Comparison of ENCODE assay signal across 22 cellular contexts in the genomic region with DNA sequence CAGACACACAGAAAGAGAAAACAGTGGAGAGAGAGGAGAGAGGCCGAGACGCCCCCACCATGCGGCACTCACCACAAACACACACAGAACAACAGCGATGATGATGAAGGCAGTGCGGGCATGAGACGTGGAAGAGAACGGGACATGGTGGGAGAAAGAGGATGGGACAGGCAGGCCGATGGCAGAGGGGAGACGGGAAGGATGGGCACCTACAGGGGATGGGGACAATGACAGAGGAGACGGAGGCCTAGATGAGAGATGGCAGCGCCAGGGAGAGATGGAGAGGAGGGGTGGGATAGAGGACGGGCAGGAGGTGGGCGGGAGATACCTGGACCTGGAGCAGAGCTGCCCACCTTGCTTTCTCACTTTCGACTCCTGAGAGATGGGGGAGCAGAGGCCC. TPM values are rescaled to one million over a fixed set of nuclear protein-coding genes. Genes with fewer than 3 reads are reported as not detected.
DNase-seq lines count a peak whose midpoint lies in the region; ATAC-seq, FAIRE-seq and TF ChIP-seq lines count a peak whose summit lies in the region.
"Had no signal": no experiment of that assay in that cellular context is flagged by ENCODE, and none has a peak within 500 bp of the region (broad histone marks: within the 10 kb centered on the region; RNA-seq: fewer than 3 reads in every experiment).

No MANE protein-coding gene starts in this region.

- H3K4me2 ChIP-seq in PC-9, result no peak overlapping the region
- H3K4me2 ChIP-seq: BLaER1, GM23338 had no signal

- no peak overlapping the region for H3K9ac ChIP-seq in kidney (ENCODE audit: low read length in 2 of 2)
- H3K9ac ChIP-seq: BLaER1 had no signal

- H3K27me3 ChIP-seq in brain microvascular endothelial cell (replicated peaks), result no peaks in the 10 kb centered on the region
- peaks cover 33% of the 10 kb centered on the region for H3K27me3 ChIP-seq in PC-9 (ENCODE audit: insufficient read depth, low read depth)
- H3K27me3 ChIP-seq: BLaER1 had no signal

- POLR2A ChIA-PET in PC-9 (lab: Charles Lee; ENCODE audit: unreplicated experiment), result no interaction called here

- FAIRE-seq in kidney (lab: Jason Lieb, UNC), result no peak
- FAIRE-seq: GM12892 had no signal

- H3K4me3 ChIP-seq in kidney (ENCODE audit: low read length in 2 of 2) (no peak overlapping the region), brain microvascular endothelial cell (ENCODE audit: low read depth, low read length) (no peak overlapping the region), PC-9 (no peak overlapping the region)
- H3K4me3 ChIP-seq: BLaER1, GM23338 had no signal

- TF ChIP-seq POLR2A in GM18505 (IDR thresholded peaks at IDR 0.05; ENCODE audit: borderline replicate concordance, extremely low read depth, insufficient read depth, insufficient read length), result no peak

- no TSS peak for BruUV-seq in PC-9 (replicated peaks; lab: Mats Ljungman, UMichigan)

- CTCF ChIA-PET in PC-9 (lab: Charles Lee), result no interaction called here

- H3K27ac ChIP-seq in kidney (ENCODE audit: low read depth in 2 of 2, low read length in 2 of 2) (no peak overlapping the region), brain microvascular endothelial cell (no peak overlapping the region), PC-9 (no peak overlapping the region)
- H3K27ac ChIP-seq: 22Rv1, BLaER1, HL-60 had no signal

- DNase-seq in activated effector memory CD4-positive, alpha-beta T cell treated with anti-CD3 and anti-CD28 coated beads, Interleukin-2, amount 50 U/mL, for 16 hours, result peak; percentile 34
- DNase-seq in activated effector memory CD4-positive, alpha-beta T cell treated with Interleukin-2 at 50 U/mL for 16 hours, result no peak
- DNase-seq in kidney (peak; percentile 35), sciatic nerve (ENCODE audit: low spot score) (peak; percentile 40), brain microvascular endothelial cell (no peak), PC-9 (no peak)
- DNase-seq: CD4-positive, alpha-beta memory T cell; DMS153; DMS79; GDM1; H9 had no signal

- H3K4me1 ChIP-seq in kidney (ENCODE audit: control insufficient read depth in 1 of 2, insufficient read depth in 1 of 2, low read depth in 1 of 2, low read length in 2 of 2), result no peaks in the 10 kb centered on the region
- H3K4me1 ChIP-seq in PC-9 (replicated peaks; ENCODE audit: insufficient read depth), result no peaks in the 10 kb centered on the region

- H3K36me3 ChIP-seq in kidney (ENCODE audit: control insufficient read depth in 1 of 2, insufficient read depth in 2 of 2, low read length in 2 of 2) (no peaks in the 10 kb centered on the region), brain microvascular endothelial cell (replicated peaks) (no peaks in the 10 kb centered on the region), PC-9 (ENCODE audit: low read depth) (no peaks in the 10 kb centered on the region)

- H3F3A ChIP-seq in PC-9 (ENCODE audit: insufficient read depth, low read depth), result no peaks in the 10 kb centered on the region

- intact Hi-C loops in kidney (cut with DNase I) (no loop called here), sciatic nerve (cut with DNase I) (no loop called here), PC-9 (cut with micrococcal nuclease; ENCODE audit: unreplicated experiment) (no loop called here)

- no peaks in the 10 kb centered on the region for H3K79me2 ChIP-seq in PC-9 (ENCODE audit: low read depth)

- TF ChIP-seq CTCF in kidney (IDR thresholded peaks at IDR 0.05; ENCODE audit: borderline replicate concordance, extremely low read depth, insufficient read depth) (no peak), brain microvascular endothelial cell (IDR thresholded peaks at IDR 0.05; ENCODE audit: low read depth, low read length, missing control alignments) (no peak), PC-9 (conservative IDR thresholded peaks at IDR 0.05) (no peak)

- H3K9me3 ChIP-seq in kidney (ENCODE audit: control insufficient read depth in 1 of 2, low read length in 2 of 2) (no peaks in the 10 kb centered on the region), PC-9 (ENCODE audit: insufficient read depth, low read depth) (no peaks in the 10 kb centered on the region)
- H3K9me3 ChIP-seq: BLaER1 had no signal

- in situ Hi-C loops in brain microvascular endothelial cell (cut with HindIII; ENCODE audit: low pct_ligation_motif_present, low sequenced_read_pairs), result no loop called here

- ATAC-seq in sciatic nerve (no peak), GM18505 (IDR thresholded peaks at IDR 0.05; ENCODE audit: unreplicated experiment) (no peak)
- ATAC-seq: GM23338 had no signal

- H2AFZ ChIP-seq in PC-9, result no peak overlapping the region
- H2AFZ ChIP-seq: GM23338 had no signal

- H3K9me2 ChIP-seq in PC-9 (ENCODE audit: insufficient read depth), result no peaks in the 10 kb centered on the region

- no peaks in the 10 kb centered on the region for H4K20me1 ChIP-seq in PC-9 (ENCODE audit: insufficient read depth)

RNA-seq across cellular contexts. Expression of a gene that starts 1.1 kb away (rescaled TPM):
- total RNA-seq in kidney (0.22 TPM), sciatic nerve (2.8 TPM), PC-9 (2021) (0.35 and 0.57 TPM in 2 replicates)
- not detected for polyA plus RNA-seq in kidney (ENCODE audit: insufficient read depth, low read depth, low replicate concordance)
- total RNA-seq: Daoy, GM23338, HT1080 had no signal
- polyA plus RNA-seq: AG04450; CD14-positive monocyte; CD4-positive, alpha-beta memory T cell had no signal

RNA-seq across cellular contexts. Expression of a gene that starts 18.9 kb away (rescaled TPM):
- not detected for total RNA-seq in kidney
- polyA plus RNA-seq in kidney (ENCODE audit: insufficient read depth, low read depth, low replicate concordance), result not detected
- total RNA-seq in sciatic nerve, result 0.58 TPM
- total RNA-seq in PC-9 (2021), result not detected in 2 replicates
- total RNA-seq: A673; CD4-positive, alpha-beta memory T cell; Daoy; HT1080 had no signal
- polyA plus RNA-seq: AG04450; CD14-positive monocyte; CD4-positive, alpha-beta memory T cell had no signal

RNA-seq across cellular contexts. Expression of a gene that starts 24.4 kb away (rescaled TPM):
- 8.4 TPM for total RNA-seq in kidney
- polyA plus RNA-seq in kidney (ENCODE audit: insufficient read depth, low read depth, low replicate concordance), result 5.2 TPM
- total RNA-seq in sciatic nerve, result 6.1 TPM
- 7.2 and 12.6 TPM in 2 replicates for total RNA-seq in PC-9 (2021)

RNA-seq across cellular contexts. Expression of a gene that starts 40.9 kb away (rescaled TPM):
- 8.1 TPM for total RNA-seq in kidney
- polyA plus RNA-seq in kidney (ENCODE audit: insufficient read depth, low read depth, low replicate concordance), result 1.6 TPM
- total RNA-seq in sciatic nerve, result 5.3 TPM
- not detected in 2 replicates for total RNA-seq in PC-9 (2021)
- total RNA-seq: A673, Daoy, GM23338, H9 had no signal
- polyA plus RNA-seq: AG04450, GM23338 had no signal

RNA-seq across cellular contexts. Expression of a gene that starts 49.0 kb away (rescaled TPM):
- total RNA-seq in kidney, result not detected
- not detected for polyA plus RNA-seq in kidney (ENCODE audit: insufficient read depth, low read depth, low replicate concordance)
- total RNA-seq in sciatic nerve, result not detected
- total RNA-seq in PC-9 (2021), result not detected in 2 replicates
- total RNA-seq: A673; CD4-positive, alpha-beta memory T cell; Daoy; GM23338; H9; HT1080 had no signal
- polyA plus RNA-seq: AG04450; CD14-positive monocyte; CD4-positive, alpha-beta memory T cell; GM23338 had no signal

Comparison
In these comparisons a context has a peak if more than half of its experiments do, and no peak if none do; other contexts are left out.
1. DNase-seq: peak in activated effector memory CD4-positive, alpha-beta T cell treated with anti-CD3 and anti-CD28 coated beads, Interleukin-2, amount 50 U/mL, for 16 hours (single experiment), kidney (single experiment) and sciatic nerve (single experiment); none in activated effector memory CD4-positive, alpha-beta T cell treated with Interleukin-2 at 50 U/mL for 16 hours (single experiment), brain microvascular endothelial cell (single experiment) and PC-9 (0 of 2).